In the genomic region with DNA sequence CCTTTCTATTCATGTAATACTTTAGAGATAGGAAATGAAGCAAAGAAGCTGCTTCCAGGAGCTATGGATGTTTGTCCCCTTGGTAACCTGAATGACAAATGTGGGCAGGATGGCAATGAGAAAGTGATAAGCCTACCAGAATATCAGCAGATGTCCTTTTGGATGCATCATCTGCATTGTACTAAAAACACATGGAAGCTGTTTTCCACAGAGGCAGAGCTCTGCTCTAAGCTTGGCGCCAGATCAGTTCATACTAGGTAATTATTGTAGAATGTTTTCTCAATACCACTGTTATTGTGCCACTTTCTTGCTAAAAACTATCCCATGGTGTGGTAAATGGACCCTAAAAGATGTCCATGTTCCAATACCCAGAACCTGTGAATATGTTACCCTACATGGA, we compare ENCODE assay signal across 25 cellular contexts.
"Had no signal": no experiment of that assay in that cellular context is flagged by ENCODE, and none has a peak within 500 bp of the region (broad histone marks: within the 10 kb centered on the region; RNA-seq: fewer than 3 reads in every experiment).

No MANE protein-coding gene starts in this region.

- DNase-seq: activated B cell treated with CpG ODN at 0.5 μM for 24 hours; activated CD4-positive, alpha-beta T cell treated with anti-CD3 and anti-CD28 coated beads for 1 hour; activated CD4-positive, alpha-beta T cell treated with anti-CD3 and anti-CD28 coated beads, Interleukin-2, amount 10 ng/mL, durations not matched to agents 24 days and 14 days; activated CD4-positive, alpha-beta T cell treated with anti-CD3 and anti-CD28 coated beads, Interleukin-2, amount 50 U/mL, for 48 hours; activated CD8-positive, alpha-beta memory T cell treated with anti-CD3 and anti-CD28 coated beads, Interleukin-2, amount 10 ng/mL, durations not matched to agents 7 days and 5 days; activated effector memory CD4-positive, alpha-beta T cell treated with anti-CD3 and anti-CD28 coated beads, Interleukin-2, amount 50 U/mL, for 16 hours; activated naive CD4-positive, alpha-beta T cell treated with Interleukin-2 at 50 U/mL for 16 hours; activated naive CD8-positive, alpha-beta T cell treated with anti-CD3 and anti-CD28 coated beads, Interleukin-2, amount 50 U/mL, for 24 hours; activated T-cell treated with anti-CD3 and anti-CD28 coated beads, Interleukin-2, amount 50 U/mL, for 4 hours; amygdala; Karpas-422; MM.1S; NCI-H1105 treated with DMSO at 0.1 percent for 48 hours; NCI-H1436 treated with DMSO at 0.1 percent for 48 hours; NCI-H1930; NCI-H2107; NCI-H2171 treated with DMSO at 0.1 percent for 48 hours; NCI-H226; NCI-H69; NK-92 treated with Interleukin-12 subunit alpha and Interleukin-12 subunit beta, amount 100 ng/mL, for 24 hours; Right ventricle myocardium superior; SJCRH30; T-helper 9 cell had no signal

- H3K36me3 ChIP-seq: SJCRH30 had no signal

- H3K4me3 ChIP-seq: K562, SJCRH30 had no signal

- H3K27ac ChIP-seq: RWPE1, SJCRH30 had no signal

- H3K27me3 ChIP-seq: SJCRH30 had no signal

- H3K4me1 ChIP-seq: SJCRH30 had no signal

- H3K9me3 ChIP-seq: SJCRH30 had no signal
